In genomic region chr17:53934931-53935330, GRCh38 we compare ENCODE assay signal across 30 cellular contexts.
"Had no signal": no experiment of that assay in that cellular context is flagged by ENCODE, and none has a peak within 500 bp of the region (broad histone marks: within the 10 kb centered on the region; RNA-seq: fewer than 3 reads in every experiment).

No MANE protein-coding gene starts in this region.

- H3K4me3 Mint-ChIP-seq: activated B cell treated with CpG ODN at 0.5 μM for 24 hours; activated CD8-positive, alpha-beta T cell treated with anti-CD3 and anti-CD28 coated beads for 36 hours; activated naive CD4-positive, alpha-beta T cell treated with anti-CD3 and anti-CD28 coated beads for 36 hours; activated naive CD4-positive, alpha-beta T cell treated with anti-CD3 and anti-CD28 coated beads, Interleukin-2, amount 50 U/mL, for 24 hours; activated naive CD8-positive, alpha-beta T cell treated with anti-CD3 and anti-CD28 coated beads for 36 hours; activated naive CD8-positive, alpha-beta T cell treated with anti-CD3 and anti-CD28 coated beads, Interleukin-2, amount 50 U/mL, for 24 hours; activated T-cell treated with anti-CD3 and anti-CD28 coated beads, Interleukin-2, amount 50 U/mL, for 4 hours; activated T-helper 1 cell treated with anti-CD3 and anti-CD28 coated beads, Interleukin-12 subunit alpha, Interleukin-12 subunit beta, Interleukin-2, Interleukin-4 antibody, amounts not matched to agents 30 ng/mL and 10 ng/mL and 1 ng/mL, durations not matched to agents 14 hours and 24 hours and 36 hours; T-helper 17 cell; T-helper 2 cell treated with Interferon-gamma antibody and Interleukin-4, amounts not matched to agents 5 μg/mL and 100 μg/mL, for 36 hours had no signal

- DNase-seq: activated B cell treated with CpG ODN at 0.5 μM for 24 hours; activated CD4-positive, alpha-beta T cell treated with anti-CD3 and anti-CD28 coated beads for 48 hours; activated CD4-positive, alpha-beta T cell treated with anti-CD3 and anti-CD28 coated beads, Interleukin-2, amount 50 U/mL, for 1 hour; activated CD4-positive, alpha-beta T cell treated with anti-CD3 and anti-CD28 coated beads, Interleukin-2, amount 50 U/mL, for 48 hours; activated CD8-positive, alpha-beta memory T cell treated with anti-CD3 and anti-CD28 coated beads for 24 hours; activated CD8-positive, alpha-beta T cell treated with anti-CD3 and anti-CD28 coated beads for 36 hours; activated effector memory CD4-positive, alpha-beta T cell treated with anti-CD3 and anti-CD28 coated beads, Interleukin-2, amount 50 U/mL, for 16 hours; activated naive CD4-positive, alpha-beta T cell treated with anti-CD3 and anti-CD28 coated beads for 36 hours; activated naive CD8-positive, alpha-beta T cell treated with anti-CD3 and anti-CD28 coated beads for 36 hours; activated naive CD8-positive, alpha-beta T cell treated with anti-CD3 and anti-CD28 coated beads, Interleukin-2, amount 50 U/mL, for 24 hours; activated T-cell treated with anti-CD3 and anti-CD28 coated beads, Interleukin-2, amount 50 U/mL, for 4 hours; adrenal gland; amygdala; aorta; body of pancreas; caudate nucleus; effector CD8-positive, alpha-beta T cell; esophagus squamous epithelium; foreskin melanocyte; T-helper 1 cell; T-helper 17 cell; T1000; WERI-Rb-1 had no signal

- H3K36me3 Mint-ChIP-seq: activated naive CD4-positive, alpha-beta T cell treated with anti-CD3 and anti-CD28 coated beads, Interleukin-2, amount 50 U/mL, for 24 hours; activated naive CD8-positive, alpha-beta T cell treated with anti-CD3 and anti-CD28 coated beads for 36 hours had no signal

- H3K27ac Mint-ChIP-seq: activated B cell treated with CpG ODN at 0.5 μM for 24 hours; activated CD8-positive, alpha-beta T cell treated with anti-CD3 and anti-CD28 coated beads for 36 hours; activated naive CD4-positive, alpha-beta T cell treated with anti-CD3 and anti-CD28 coated beads for 36 hours; activated naive CD4-positive, alpha-beta T cell treated with anti-CD3 and anti-CD28 coated beads, Interleukin-2, amount 50 U/mL, for 24 hours; activated naive CD8-positive, alpha-beta T cell treated with anti-CD3 and anti-CD28 coated beads for 36 hours; activated naive CD8-positive, alpha-beta T cell treated with anti-CD3 and anti-CD28 coated beads, Interleukin-2, amount 50 U/mL, for 24 hours; activated T-helper 1 cell treated with anti-CD3 and anti-CD28 coated beads, Interleukin-12 subunit alpha, Interleukin-12 subunit beta, Interleukin-2, Interleukin-4 antibody, amounts not matched to agents 30 ng/mL and 10 ng/mL and 1 ng/mL, durations not matched to agents 14 hours and 24 hours and 36 hours; activated T-helper 2 cell treated with anti-CD3 and anti-CD28 coated beads, Interferon-gamma antibody, Interleukin-2, Interleukin-4, amounts not matched to agents 10 μg/mL and 5 μg/mL and 100 μg/mL, durations not matched to agents 14 hours and 24 hours and 36 hours; T-helper 17 cell; T-helper 2 cell treated with Interferon-gamma antibody and Interleukin-4, amounts not matched to agents 5 μg/mL and 100 μg/mL, for 36 hours had no signal

- H3K27me3 Mint-ChIP-seq: activated B cell treated with CpG ODN at 0.5 μM for 24 hours; activated CD8-positive, alpha-beta T cell treated with anti-CD3 and anti-CD28 coated beads for 36 hours; activated naive CD4-positive, alpha-beta T cell treated with anti-CD3 and anti-CD28 coated beads, Interleukin-2, amount 50 U/mL, for 24 hours; activated naive CD8-positive, alpha-beta T cell treated with anti-CD3 and anti-CD28 coated beads for 36 hours; activated naive CD8-positive, alpha-beta T cell treated with anti-CD3 and anti-CD28 coated beads, Interleukin-2, amount 50 U/mL, for 24 hours; T-helper 17 cell had no signal

- FAIRE-seq: endothelial cell of umbilical vein had no signal

- H3K27me3 ChIP-seq: adrenal gland, body of pancreas, esophagus squamous epithelium had no signal

- ATAC-seq: activated CD4-positive, CD25-positive, alpha-beta regulatory T cell treated with anti-CD3 and anti-CD28 coated beads, Interleukin-2, amount 50 U/mL, for 24 hours; activated CD8-positive, alpha-beta T cell treated with anti-CD3 and anti-CD28 coated beads for 36 hours; activated naive CD8-positive, alpha-beta T cell treated with anti-CD3 and anti-CD28 coated beads, Interleukin-2, amount 50 U/mL, for 24 hours; activated T-cell treated with anti-CD3 and anti-CD28 coated beads, Interleukin-2, amount 50 U/mL, for 4 hours; body of pancreas; T-helper 17 cell had no signal

- H3K9me3 ChIP-seq: adrenal gland, body of pancreas, esophagus squamous epithelium had no signal

- H3K4me3 ChIP-seq: adrenal gland, body of pancreas, esophagus squamous epithelium had no signal

- H3K36me3 ChIP-seq: adrenal gland, esophagus squamous epithelium, WERI-Rb-1 had no signal

- H3K4me1 Mint-ChIP-seq: activated B cell treated with CpG ODN at 0.5 μM for 24 hours; activated naive CD4-positive, alpha-beta T cell treated with anti-CD3 and anti-CD28 coated beads, Interleukin-2, amount 50 U/mL, for 24 hours; activated naive CD8-positive, alpha-beta T cell treated with anti-CD3 and anti-CD28 coated beads for 36 hours; activated naive CD8-positive, alpha-beta T cell treated with anti-CD3 and anti-CD28 coated beads, Interleukin-2, amount 50 U/mL, for 24 hours; T-helper 17 cell had no signal

- H3K27ac ChIP-seq: adrenal gland, body of pancreas, epithelial cell of prostate, esophagus squamous epithelium, WERI-Rb-1 had no signal

- H3K4me1 ChIP-seq: adrenal gland, body of pancreas, esophagus squamous epithelium had no signal
